Comparison of ENCODE assay signal across 18 cellular contexts in the genomic region with DNA sequence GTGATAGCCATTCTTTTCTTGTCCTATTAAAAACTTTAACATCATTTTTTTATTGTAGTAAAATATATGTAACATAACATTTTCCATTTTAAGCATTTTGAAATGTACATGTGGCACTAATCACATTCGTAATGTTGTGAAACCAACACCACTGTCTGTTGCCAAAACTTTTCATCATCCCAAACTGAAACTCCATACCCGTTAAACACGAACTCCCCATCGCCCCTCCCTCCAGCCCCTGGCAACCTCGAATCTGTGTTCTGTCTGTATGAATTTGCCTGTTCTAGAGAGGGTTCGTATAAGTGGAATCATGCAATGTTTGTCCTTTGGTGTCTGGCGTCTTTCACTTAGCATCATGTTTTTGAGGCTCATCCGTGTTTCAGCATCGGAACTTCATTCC.
DNase-seq lines count a peak whose midpoint lies in the region; ATAC-seq, FAIRE-seq and TF ChIP-seq lines count a peak whose summit lies in the region.
"Had no signal": no experiment of that assay in that cellular context is flagged by ENCODE, and none has a peak within 500 bp of the region (broad histone marks: within the 10 kb centered on the region; RNA-seq: fewer than 3 reads in every experiment).

No MANE protein-coding gene starts in this region.

- peaks cover 7% of the 10 kb centered on the region for H3K9me3 ChIP-seq in AG04450 (ENCODE audit: control insufficient read depth, insufficient read depth, low read length)
- H3K9me3 ChIP-seq in HCT116 (ENCODE audit: control insufficient read depth in 1 of 2, insufficient read depth in 1 of 2, low read depth in 1 of 2, low read length in 2 of 2), result no peaks in the 10 kb centered on the region
- H3K9me3 ChIP-seq in adipocyte (ENCODE audit: control insufficient read depth, low read length), result no peaks in the 10 kb centered on the region
- H3K9me3 ChIP-seq in hepatocyte (ENCODE audit: low read depth), result no peaks in the 10 kb centered on the region
- no peaks in the 10 kb centered on the region for H3K9me3 ChIP-seq in gastroesophageal sphincter

- no TSS peak for BruUV-seq in HCT116 (replicated peaks; lab: Mats Ljungman, UMichigan)

- intact Hi-C loops in HCT116 (cut with micrococcal nuclease), result no loop called here

- H3K27me3 ChIP-seq in AG04450 (ENCODE audit: control insufficient read depth, insufficient read depth, low read length), result peaks cover 5% of the 10 kb centered on the region
- no peaks in the 10 kb centered on the region for H3K27me3 ChIP-seq in HCT116 (ENCODE audit: insufficient read depth, low read length)
- H3K27me3 ChIP-seq in adipocyte (replicated peaks; ENCODE audit: control insufficient read depth, insufficient read depth, low read length), result peaks cover 12% of the 10 kb centered on the region
- no peaks in the 10 kb centered on the region for H3K27me3 ChIP-seq in hepatocyte
- H3K27me3 ChIP-seq in gastroesophageal sphincter, result peaks cover 40% of the 10 kb centered on the region

- H3K4me1 ChIP-seq in HCT116 (ENCODE audit: control insufficient read depth in 1 of 2, insufficient read depth in 2 of 2, low read length in 2 of 2) (peaks cover 27 to 32% of the 10 kb centered on the region in 2 experiments), adipocyte (ENCODE audit: control insufficient read depth, insufficient read depth, low read length) (peaks cover 7% of the 10 kb centered on the region), hepatocyte (ENCODE audit: insufficient read depth) (no peaks in the 10 kb centered on the region), gastroesophageal sphincter (no peaks in the 10 kb centered on the region)

- POLR2A ChIA-PET in AG04450 (lab: Yijun Ruan, JAX), result no interaction called here
- POLR2A ChIA-PET in HCT116 (lab: Charles Lee), result no interaction called here

- DNase-seq in AG04450 (ENCODE audit: low read depth, low spot score), result peak; percentile 33
- DNase-seq in HCT116 (ENCODE audit: low read depth, low spot score), result no peak
- DNase-seq in adipocyte (ENCODE audit: low read depth), result peak; percentile 97
- peak; percentile 44 for DNase-seq in hepatocyte (ENCODE audit: low spot score)
- DNase-seq in HUDEP-2 (lab: John Stamatoyannopoulos, UW; ENCODE audit: unreplicated experiment in 76 of 76), result no peak
- no peak for DNase-seq in Kasumi-1 (lab: John Stamatoyannopoulos, UW)
- no peak for DNase-seq in D721Med (ENCODE audit: insufficient read length, low spot score)
- DNase-seq: activated CD4-positive, alpha-beta T cell treated with anti-CD3 and anti-CD28 coated beads, Interleukin-2, amount 10 ng/mL, durations not matched to agents 7 days and 5 days; activated gamma-delta T cell treated with Interleukin-2 at 50 U/mL for 16 hours; cerebellar nuclear complex; foreskin melanocyte; midbrain; NCI-H1694 treated with DMSO at 0.1 percent for 48 hours; NCI-H2227 treated with DMSO at 0.1 percent for 48 hours; NCI-H82 had no signal

- H4K20me1 ChIP-seq in HCT116 (ENCODE audit: insufficient read depth) (no peaks in the 10 kb centered on the region), hepatocyte (ENCODE audit: insufficient read depth, poor library complexity, severe bottlenecking) (no peaks in the 10 kb centered on the region)

- H3K27ac ChIP-seq in AG04450 (ENCODE audit: low read depth, low read length), result no peak overlapping the region
- no peak overlapping the region for H3K27ac ChIP-seq in HCT116 (ENCODE audit: low read depth, low read length)
- H3K27ac ChIP-seq in hepatocyte, result peak overlapping the region; percentile 82
- H3K27ac ChIP-seq in gastroesophageal sphincter, result no peak overlapping the region
- H3K27ac ChIP-seq: neural progenitor cell had no signal

- H3K79me2 ChIP-seq in HCT116 (ENCODE audit: insufficient read depth, low read length) (no peaks in the 10 kb centered on the region), hepatocyte (no peaks in the 10 kb centered on the region)

- no peak for FAIRE-seq in D721Med (lab: Jason Lieb, UNC)
- FAIRE-seq: HTR-8/SVneo had no signal

- TF ChIP-seq CTCF in AG04450 (IDR thresholded peaks at IDR 0.05; ENCODE audit: low read depth, low read length) (no peak), HCT116 (IDR thresholded peaks at IDR 0.05 in 2 of 3, conservative IDR thresholded peaks at IDR 0.05 in 1 of 3; ENCODE audit: borderline replicate concordance in 1 of 3, insufficient read depth in 1 of 3, low read depth in 2 of 3, low read length in 2 of 3) (no peak), hepatocyte (IDR thresholded peaks at IDR 0.05; ENCODE audit: poor library complexity) (no peak), gastroesophageal sphincter (IDR thresholded peaks at IDR 0.05) (no peak), D721Med (IDR thresholded peaks at IDR 0.05; ENCODE audit: insufficient read depth, missing control alignments) (no peak)

- peak; percentile 10; the same call in 1 of the 2 replicates for ATAC-seq in HCT116
- no peak for ATAC-seq in gastroesophageal sphincter

- no peak for TF ChIP-seq EP300 in gastroesophageal sphincter (IDR thresholded peaks at IDR 0.05)

- TF ChIP-seq RAD21 in HCT116 (IDR thresholded peaks at IDR 0.05; ENCODE audit: low read depth), result no peak

- H3K9ac ChIP-seq in HCT116 (ENCODE audit: low read length), result no peak overlapping the region
- H3K9ac ChIP-seq in adipocyte (ENCODE audit: low read length), result peak overlapping the region; percentile 63
- H3K9ac ChIP-seq: neural progenitor cell had no signal

- H3K36me3 ChIP-seq in HCT116 (ENCODE audit: control insufficient read depth in 1 of 2, insufficient read depth in 2 of 2, low read length in 2 of 2) (no peaks in the 10 kb centered on the region), adipocyte (ENCODE audit: control insufficient read depth, insufficient read depth, low read length, severe bottlenecking) (no peaks in the 10 kb centered on the region), hepatocyte (replicated peaks; ENCODE audit: insufficient read depth, low read depth) (no peaks in the 10 kb centered on the region), gastroesophageal sphincter (no peaks in the 10 kb centered on the region)
- H3K36me3 ChIP-seq: neural progenitor cell had no signal

- H2AFZ ChIP-seq in HCT116 (ENCODE audit: low read depth, low read length, poor library complexity, severe bottlenecking) (peak overlapping the region; percentile 6), hepatocyte (no peak overlapping the region)
- H2AFZ ChIP-seq: neural progenitor cell had no signal

- no peak for TF ChIP-seq POLR2A in HCT116 (IDR thresholded peaks at IDR 0.05; ENCODE audit: borderline replicate concordance, extremely low read depth, insufficient read depth, insufficient read length)
- no peak for TF ChIP-seq POLR2A in gastroesophageal sphincter (IDR thresholded peaks at IDR 0.05)

- H3K4me3 ChIP-seq in AG04450 (ENCODE audit: low read depth, low read length) (no peak overlapping the region), HCT116 (replicated peaks in 1 of 2; ENCODE audit: low read depth in 1 of 2, low read length in 2 of 2) (peak overlapping the region in 1 of 2 experiments; percentile 27; a peak in 2 of 4 replicates), adipocyte (ENCODE audit: low read length) (peak overlapping the region; percentile 77), hepatocyte (no peak overlapping the region), gastroesophageal sphincter (no peak overlapping the region)
- H3K4me3 ChIP-seq: neural progenitor cell had no signal

- CTCF ChIA-PET in AG04450 (lab: Charles Lee), result interaction anchor here (1.0 kb wide), 1 partner anchor 9 kb away, joined by 6 read pairs; no protein-coding TSS in a partner anchor
- CTCF ChIA-PET in HCT116 (lab: Charles Lee), result no interaction called here

- RAD21 ChIA-PET in HCT116 (lab: Charles Lee; ENCODE audit: low non-redundant PET in 1 of 2, low total read pairs in 2 of 2, uncharacterized antibody in 2 of 2, unreplicated experiment in 2 of 2), result no interaction called here

- H3K9me2 ChIP-seq in HCT116 (ENCODE audit: insufficient read depth) (no peaks in the 10 kb centered on the region), hepatocyte (replicated peaks; ENCODE audit: insufficient read depth) (no peaks in the 10 kb centered on the region)

- WGBS in hepatocyte (ENCODE audit: low lambda C conversion rate, missing lambda C conversion rate), result 70% methylated on average over 9 of the region's 9 CpGs
- WGBS in gastroesophageal sphincter (ENCODE audit: low coverage in 1 of 2), 2 donors, result 57 to 66% methylated on average over 9 of the region's 9 CpGs

- H3K4me2 ChIP-seq in HCT116 (ENCODE audit: low read length) (peak overlapping the region; percentile 67), hepatocyte (peak overlapping the region; percentile 42)
- H3K4me2 ChIP-seq: neural progenitor cell had no signal

TF ChIP-seq in HCT116, 20 proteins besides CTCF, POLR2A, EP300 and RAD21 (continues in another document):
- TF ChIP-seq CEBPB (IDR thresholded peaks at IDR 0.05; ENCODE audit: low read depth) (no peak), EGR1 (IDR thresholded peaks at IDR 0.05; ENCODE audit: low read depth) (no peak), SP1 (IDR thresholded peaks at IDR 0.05; ENCODE audit: low read depth) (no peak), CBX3 (IDR thresholded peaks at IDR 0.05; ENCODE audit: low read depth) (no peak), JUND (IDR thresholded peaks at IDR 0.05) (no peak), SIN3A (IDR thresholded peaks at IDR 0.05; ENCODE audit: low read depth) (no peak), SRF (IDR thresholded peaks at IDR 0.05; ENCODE audit: low read depth) (no peak), ZFX (IDR thresholded peaks at IDR 0.05) (no peak), EZH2phosphoT487 (IDR thresholded peaks at IDR 0.05; ENCODE audit: borderline replicate concordance) (no peak), EZH2 (IDR thresholded peaks at IDR 0.05) (no peak)
- TF ChIP-seq, protein P1, sequence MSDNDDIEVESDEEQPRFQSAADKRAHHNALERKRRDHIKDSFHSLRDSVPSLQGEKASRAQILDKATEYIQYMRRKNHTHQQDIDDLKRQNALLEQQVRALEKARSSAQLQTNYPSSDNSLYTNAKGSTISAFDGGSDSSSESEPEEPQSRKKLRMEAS (IDR thresholded peaks at IDR 0.05), result no peak
- TF ChIP-seq, protein P2, sequence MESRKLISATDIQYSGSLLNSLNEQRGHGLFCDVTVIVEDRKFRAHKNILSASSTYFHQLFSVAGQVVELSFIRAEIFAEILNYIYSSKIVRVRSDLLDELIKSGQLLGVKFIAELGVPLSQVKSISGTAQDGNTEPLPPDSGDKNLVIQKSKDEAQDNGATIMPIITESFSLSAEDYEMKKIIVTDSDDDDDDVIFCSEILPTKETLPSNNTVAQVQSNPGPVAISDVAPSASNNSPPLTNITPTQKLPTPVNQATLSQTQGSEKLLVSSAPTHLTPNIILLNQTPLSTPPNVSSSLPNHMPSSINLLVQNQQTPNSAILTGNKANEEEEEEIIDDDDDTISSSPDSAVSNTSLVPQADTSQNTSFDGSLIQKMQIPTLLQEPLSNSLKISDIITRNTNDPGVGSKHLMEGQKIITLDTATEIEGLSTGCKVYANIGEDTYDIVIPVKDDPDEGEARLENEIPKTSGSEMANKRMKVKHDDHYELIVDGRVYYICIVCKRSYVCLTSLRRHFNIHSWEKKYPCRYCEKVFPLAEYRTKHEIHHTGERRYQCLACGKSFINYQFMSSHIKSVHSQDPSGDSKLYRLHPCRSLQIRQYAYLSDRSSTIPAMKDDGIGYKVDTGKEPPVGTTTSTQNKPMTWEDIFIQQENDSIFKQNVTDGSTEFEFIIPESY (IDR thresholded peaks at IDR 0.05; ENCODE audit: extremely low read depth, insufficient replicate concordance, low read length), result no peak

Comparison
In these comparisons a context has a peak if more than half of its experiments do, and no peak if none do; other contexts are left out.
1. DNase-seq: peak in AG04450 (single experiment), adipocyte (single experiment) and hepatocyte (single experiment); none in HCT116 (single experiment), HUDEP-2 (0 of 76), Kasumi-1 (0 of 2) and D721Med (single experiment).